26 cellular contexts compared by ENCODE assay signal in the genomic region with DNA sequence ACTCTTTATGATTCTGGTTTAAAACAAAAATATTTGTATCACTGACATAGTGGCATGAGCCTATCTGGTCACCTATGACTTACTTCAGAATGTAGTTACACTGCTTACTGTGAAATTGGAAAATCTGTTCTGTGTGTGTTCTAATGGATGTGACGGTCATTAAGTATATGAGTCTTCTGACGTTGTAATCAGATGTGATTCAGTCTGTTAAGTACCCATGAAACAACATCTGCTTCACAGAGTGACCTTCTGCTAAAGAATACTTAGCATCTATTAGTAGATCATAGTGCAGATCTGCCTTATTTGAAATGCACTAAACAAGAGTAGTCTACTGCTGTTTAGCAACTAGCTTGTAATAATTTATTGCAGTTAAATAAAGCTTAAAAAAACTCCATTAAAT.
DNase-seq lines count a peak whose midpoint lies in the region; ATAC-seq and TF ChIP-seq lines count a peak whose summit lies in the region.
"Had no signal": no experiment of that assay in that cellular context is flagged by ENCODE, and none has a peak within 500 bp of the region (broad histone marks: within the 10 kb centered on the region; RNA-seq: fewer than 3 reads in every experiment).

No MANE protein-coding gene starts in this region.

- no peaks in the 10 kb centered on the region for H3K9me3 ChIP-seq in IMR-90 (ENCODE audit: control insufficient read depth, insufficient read depth, low read length)
- H3K9me3 ChIP-seq in thyroid gland: no peaks in the 10 kb centered on the region
- H3K9me3 ChIP-seq: ascending aorta, MG63, mucosa of descending colon, prostate gland, stomach had no signal

- H3K9me3 Mint-ChIP-seq in glutamatergic neuron (ENCODE audit: unreplicated experiment): peaks cover 5% of the 10 kb centered on the region
- H3K9me3 Mint-ChIP-seq: neural crest cell; T-helper 1 cell treated with Interleukin-12 subunit alpha and Interleukin-12 subunit beta and Interleukin-4 antibody, amounts not matched to agents 30 μg/mL and 1 μg/mL, for 36 hours; type B pancreatic cell had no signal

- peaks cover 6% of the 10 kb centered on the region for H3K27me3 Mint-ChIP-seq in glutamatergic neuron (ENCODE audit: unreplicated experiment)
- H3K27me3 Mint-ChIP-seq: type B pancreatic cell had no signal

- H3K4me1 ChIP-seq in IMR-90 (ENCODE audit: control insufficient read depth, insufficient read depth, low read length) (no peaks in the 10 kb centered on the region; the same call in 1 of the 2 replicates), thyroid gland (no peaks in the 10 kb centered on the region)
- H3K4me1 ChIP-seq: ascending aorta, prostate gland, stomach had no signal

- in situ Hi-C loops in IMR-90 (cut with MboI; ENCODE audit: low sequenced_read_pairs): no loop called here

- H3K27me3 ChIP-seq in IMR-90 (ENCODE audit: control insufficient read depth, insufficient read depth, low read length) (no peaks in the 10 kb centered on the region), thyroid gland (no peaks in the 10 kb centered on the region)
- H3K27me3 ChIP-seq: ascending aorta, MG63, stomach had no signal

- no peak overlapping the region for H2BK5ac ChIP-seq in IMR-90 (ENCODE audit: low read depth, low read length, poor library complexity, severe bottlenecking)

- H4K20me1 ChIP-seq in IMR-90 (ENCODE audit: insufficient read depth, low read length): no peaks in the 10 kb centered on the region

- H3K4me3 ChIP-seq in IMR-90 (ENCODE audit: insufficient read depth, low read depth, low read length) (no peak overlapping the region), thyroid gland (replicated peaks in 1 of 3) (no peak overlapping the region)
- H3K4me3 ChIP-seq: ascending aorta, MG63, mucosa of descending colon, prostate gland, skin epidermis, stomach had no signal

- H3K27ac ChIP-seq in IMR-90 (ENCODE audit: insufficient read depth, low read length): no peak overlapping the region
- H3K27ac ChIP-seq in thyroid gland: no peak overlapping the region
- H3K27ac ChIP-seq: ascending aorta, HL-60, prostate gland, skin epidermis, stomach had no signal

- H4K8ac ChIP-seq in IMR-90 (ENCODE audit: low read depth in 2 of 2, low read length in 2 of 2): no peak overlapping the region

- H2AK5ac ChIP-seq in IMR-90 (ENCODE audit: low read depth, low read length): no peak overlapping the region

- no peak overlapping the region for H4K91ac ChIP-seq in IMR-90 (ENCODE audit: insufficient read depth, low read depth, low read length)

- H3K36me3 ChIP-seq in IMR-90 (ENCODE audit: control insufficient read depth, insufficient read depth, low read length) (no peaks in the 10 kb centered on the region), thyroid gland (no peaks in the 10 kb centered on the region)
- H3K36me3 ChIP-seq: ascending aorta, MG63, prostate gland, stomach had no signal

- no TSS peak for BruUV-seq in IMR-90 (replicated peaks; lab: Mats Ljungman, UMichigan)

- no peak overlapping the region for H3K14ac ChIP-seq in IMR-90 (replicated peaks; ENCODE audit: low read depth, low read length)

- H3K27ac Mint-ChIP-seq in glutamatergic neuron (ENCODE audit: unreplicated experiment): peak overlapping the region; percentile 91
- H3K27ac Mint-ChIP-seq: T-helper 1 cell treated with Interleukin-12 subunit alpha and Interleukin-12 subunit beta and Interleukin-4 antibody, amounts not matched to agents 30 μg/mL and 1 μg/mL, for 36 hours; type B pancreatic cell had no signal

- H3K36me3 Mint-ChIP-seq in glutamatergic neuron (ENCODE audit: unreplicated experiment): no peaks in the 10 kb centered on the region

- peaks cover 44% of the 10 kb centered on the region for H3K4me1 Mint-ChIP-seq in glutamatergic neuron (ENCODE audit: low read depth, unreplicated experiment)

- no peaks in the 10 kb centered on the region for H3K79me1 ChIP-seq in IMR-90 (ENCODE audit: low read depth in 1 of 2, low read length in 2 of 2)

- no peak overlapping the region for H2AK9ac ChIP-seq in IMR-90 (replicated peaks; ENCODE audit: low read depth, low read length, poor library complexity)

- intact Hi-C loops in IMR-90 (cut with micrococcal nuclease): no loop called here
- intact Hi-C loops in thyroid gland (cut with DNase I): no loop called here

- TF ChIP-seq POLR2A in IMR-90 (IDR thresholded peaks at IDR 0.05; ENCODE audit: low read depth, low read length): no peak
- no peak for TF ChIP-seq POLR2A in thyroid gland (IDR thresholded peaks at IDR 0.05)

- POLR2A ChIA-PET in IMR-90 (lab: Charles Lee; ENCODE audit: unreplicated experiment): no interaction called here

- H3K9ac ChIP-seq in IMR-90 (ENCODE audit: low read depth, low read length): no peak overlapping the region

- CTCF ChIA-PET in IMR-90 (lab: Yijun Ruan, JAX): interaction anchor here (0.6 kb wide), 1 partner anchor 425 kb away, joined by 5 read pairs; no protein-coding TSS in a partner anchor

- no peak for TF ChIP-seq CTCF in IMR-90 (conservative IDR thresholded peaks at IDR 0.05; ENCODE audit: low read depth, low read length)
- no peak for TF ChIP-seq CTCF in glutamatergic neuron (IDR thresholded peaks at IDR 0.05; ENCODE audit: partially characterized antibody, unreplicated experiment)
- no peak for TF ChIP-seq CTCF in thyroid gland (IDR thresholded peaks at IDR 0.05)

- no peaks in the 10 kb centered on the region for H3K9me1 ChIP-seq in IMR-90 (ENCODE audit: insufficient read depth, low read length)

- H2BK15ac ChIP-seq in IMR-90 (ENCODE audit: low read depth, low read length): no peak overlapping the region

- TF ChIP-seq RAD21 in IMR-90 (IDR thresholded peaks at IDR 0.05; ENCODE audit: low read length): no peak

- H2BK120ac ChIP-seq in IMR-90 (ENCODE audit: low read depth, low read length): no peak overlapping the region

- no peak overlapping the region for H3K4ac ChIP-seq in IMR-90 (ENCODE audit: low read depth, low read length)

- no peak overlapping the region for H2AFZ ChIP-seq in IMR-90 (replicated peaks; ENCODE audit: low read length, poor library complexity)

- no peak for ATAC-seq in IMR-90 (ENCODE audit: low read depth)
- ATAC-seq in HG02840 (IDR thresholded peaks at IDR 0.05; ENCODE audit: low FRiP score, unreplicated experiment): no peak
- ATAC-seq: mucosa of descending colon had no signal

- no peak overlapping the region for H3K23ac ChIP-seq in IMR-90 (ENCODE audit: low read depth, low read length)

- H4K5ac ChIP-seq in IMR-90 (ENCODE audit: low read depth, low read length): no peak overlapping the region

- no peak overlapping the region for H3K56ac ChIP-seq in IMR-90 (ENCODE audit: extremely low read depth, insufficient read depth, low read length)

- H2BK20ac ChIP-seq in IMR-90 (ENCODE audit: low read depth, low read length): peak overlapping the region; percentile 30; the same call in 1 of the 2 replicates

- DNase-seq in NCI-H187 treated with DMSO at 0.1 percent for 48 hours (lab: John Stamatoyannopoulos, UW) (peak; percentile 25), NCI-H187 (lab: John Stamatoyannopoulos, UW) (no peak), IMR-90 (peak; percentile 64), NCI-H748 (lab: John Stamatoyannopoulos, UW; ENCODE audit: unreplicated experiment) (peak; percentile 52), glutamatergic neuron (no peak), thyroid gland (no peak), HuH-7 (ENCODE audit: low spot score) (no peak)
- DNase-seq: activated CD4-positive, alpha-beta T cell treated with anti-CD3 and anti-CD28 coated beads, Interleukin-2, amount 50 U/mL, for 48 hours; activated naive CD4-positive, alpha-beta T cell; C1 segment of cervical spinal cord; cerebellar nuclear complex; head of caudate nucleus; MG63; mucosa of descending colon; NCI-H446 treated with DMSO at 0.1 percent for 48 hours; SHP77 treated with DMSO at 0.1 percent for 48 hours; stimulated activated CD4-positive, alpha-beta T cell treated with anti-CD3 and anti-CD28 coated beads, Interleukin-2, amount 100 ng/mL, for 48 hours; stomach had no signal

- dilution Hi-C loops in IMR-90 (cut with HindIII; ENCODE audit: low sequenced_read_pairs, unreplicated experiment): no loop called here

- no peak overlapping the region for H3K4me2 ChIP-seq in IMR-90 (ENCODE audit: low read depth, low read length)

- WGBS in IMR-90 (ENCODE audit: extremely low coverage in 2 of 2, insufficient read length in 1 of 2), 2 experiments: no CpG with 5 or more reads among the region's 2 CpGs
- WGBS in thyroid gland, 2 donors: 67 to 69% methylated on average over 2 of the region's 2 CpGs

- no peak overlapping the region for H3K18ac ChIP-seq in IMR-90 (ENCODE audit: low read depth, low read length)

- peak overlapping the region; percentile 8 for H3K4me3 Mint-ChIP-seq in glutamatergic neuron (ENCODE audit: unreplicated experiment)
- H3K4me3 Mint-ChIP-seq: neural crest cell; T-helper 1 cell treated with Interleukin-12 subunit alpha and Interleukin-12 subunit beta and Interleukin-4 antibody, amounts not matched to agents 30 μg/mL and 1 μg/mL, for 36 hours; type B pancreatic cell had no signal

TF ChIP-seq in IMR-90, 13 proteins besides CTCF, POLR2A, EP300 and RAD21:
- no peak for TF ChIP-seq MAZ (IDR thresholded peaks at IDR 0.05; ENCODE audit: borderline replicate concordance, low read depth, low read length)

Comparison
In these comparisons a context has a peak if more than half of its experiments do, and no peak if none do; other contexts are left out.
1. DNase-seq: peak in NCI-H187 treated with DMSO at 0.1 percent for 48 hours (single experiment), IMR-90 (single experiment) and NCI-H748 (single experiment); none in NCI-H187 (0 of 2), glutamatergic neuron (single experiment), thyroid gland (0 of 2) and HuH-7 (single experiment).